ENCODE assay signal across 15 cellular contexts in the genomic region with DNA sequence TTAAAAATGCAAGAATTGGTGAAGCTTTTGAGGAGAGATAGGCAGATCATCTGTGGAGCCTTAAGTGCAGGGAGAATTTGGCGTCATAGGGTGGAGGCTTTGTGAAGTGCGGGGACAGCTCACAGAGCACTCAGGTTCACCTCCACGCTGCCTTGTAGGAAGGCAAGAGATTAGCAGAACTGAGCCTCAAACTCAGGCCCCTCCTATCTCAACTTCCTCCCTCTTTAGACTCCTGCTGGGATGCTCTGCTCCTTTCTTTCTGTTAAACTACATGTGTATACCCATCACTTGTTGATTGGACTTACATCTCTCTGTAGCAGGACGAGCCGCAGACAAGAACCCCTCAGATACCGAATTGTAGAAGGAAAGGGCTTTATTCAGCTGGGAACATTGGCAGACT.
DNase-seq lines count a peak whose midpoint lies in the region; ATAC-seq and TF ChIP-seq lines count a peak whose summit lies in the region.
"Had no signal": no experiment of that assay in that cellular context is flagged by ENCODE, and none has a peak within 500 bp of the region (broad histone marks: within the 10 kb centered on the region; RNA-seq: fewer than 3 reads in every experiment).

No MANE protein-coding gene starts in this region.

- ATAC-seq in naive B cell (ENCODE audit: low read depth in 2 of 2) (peak; percentile 15 to 24), GM21786 (IDR thresholded peaks at IDR 0.05; ENCODE audit: unreplicated experiment) (no peak), HG02798 (IDR thresholded peaks at IDR 0.05; ENCODE audit: poor library complexity, unreplicated experiment) (no peak)
- ATAC-seq: heart left ventricle had no signal

- peak overlapping the region; percentile 5 to 86 (median 76) for H3K4me3 Mint-ChIP-seq in naive B cell

- peak overlapping the region; percentile 92 for H3K27ac ChIP-seq in Karpas-422 (ENCODE audit: low read length)
- H3K27ac ChIP-seq: heart left ventricle, WERI-Rb-1 had no signal

- peaks cover 51 to 58% (median 55%) of the 10 kb centered on the region in 3 donors for H3K4me1 Mint-ChIP-seq in naive B cell

- H4K20me1 ChIP-seq in Karpas-422 (ENCODE audit: insufficient read depth, low read depth, low read length) = no peaks in the 10 kb centered on the region

- DNase-seq in GM12865 (ENCODE audit: low read depth) = peak; percentile 41
- DNase-seq in Karpas-422 = peak; percentile 42
- peak; percentile 78 for DNase-seq in SIG-M5 treated with dmso at 0.1 percent for 504 hours (lab: John Stamatoyannopoulos, UW; ENCODE audit: unreplicated experiment)
- DNase-seq in naive B cell = no peak
- no peak for DNase-seq in HK-2 (ENCODE audit: unreplicated experiment)
- DNase-seq in 8988T = no peak
- DNase-seq: amniotic stem cell; central memory CD4-positive, alpha-beta T cell; heart left ventricle; NCI-H1436 treated with DMSO at 0.1 percent for 48 hours; NCI-H446; SK-N-SH; WERI-Rb-1 had no signal

- H3K36me3 Mint-ChIP-seq in naive B cell = no peaks in the 10 kb centered on the region

- H2AFZ ChIP-seq in Karpas-422 (ENCODE audit: low read length) = peak overlapping the region; percentile 62

- no peaks in the 10 kb centered on the region for H3K27me3 ChIP-seq in Karpas-422 (ENCODE audit: low read length)
- H3K27me3 ChIP-seq: heart left ventricle had no signal

- H3K4me1 ChIP-seq in Karpas-422 (ENCODE audit: low read length) = peaks cover 56% of the 10 kb centered on the region

- no peaks in the 10 kb centered on the region for H3K9me2 ChIP-seq in Karpas-422 (replicated peaks; ENCODE audit: insufficient read depth, low read length)
- H3K9me2 ChIP-seq: SK-N-SH had no signal

- H3K27me3 Mint-ChIP-seq in naive B cell = no peaks in the 10 kb centered on the region

- H3K4me2 ChIP-seq in Karpas-422 (ENCODE audit: low read depth, low read length, poor library complexity, severe bottlenecking) = peak overlapping the region; percentile 42
- H3K4me2 ChIP-seq: SK-N-SH had no signal

- no peaks in the 10 kb centered on the region for H3K36me3 ChIP-seq in Karpas-422 (ENCODE audit: insufficient read depth, low read length)
- H3K36me3 ChIP-seq: heart left ventricle, WERI-Rb-1 had no signal

- peak overlapping the region in 5 of 6 donors; percentile 95 to 98 (median 97) for H3K27ac Mint-ChIP-seq in naive B cell

- TF ChIP-seq CTCF in GM12865 (IDR thresholded peaks at IDR 0.05; ENCODE audit: insufficient read depth, low read depth, low read length, missing control alignments) = no peak

- no peaks in the 10 kb centered on the region for H3K9me3 Mint-ChIP-seq in naive B cell

- H3K4me3 ChIP-seq in GM12865 (ENCODE audit: low read depth, low read length) (no peak overlapping the region), Karpas-422 (ENCODE audit: low read length) (no peak overlapping the region)
- H3K4me3 ChIP-seq: heart left ventricle had no signal

- no peaks in the 10 kb centered on the region for H3K9me3 ChIP-seq in Karpas-422 (ENCODE audit: low read length)
- H3K9me3 ChIP-seq: heart left ventricle, SK-N-SH had no signal

- H3K79me2 ChIP-seq in Karpas-422 (ENCODE audit: low read length) = no peaks in the 10 kb centered on the region

- H3K9ac ChIP-seq in Karpas-422 (ENCODE audit: low read length) = peak overlapping the region; percentile 47
- H3K9ac ChIP-seq: SK-N-SH had no signal

Comparison
In these comparisons a context has a peak if more than half of its experiments do, and no peak if none do; other contexts are left out.
1. DNase-seq: peak in GM12865 (single experiment), Karpas-422 (single experiment) and SIG-M5 treated with dmso at 0.1 percent for 504 hours (single experiment); none in naive B cell (single experiment), HK-2 (single experiment) and 8988T (single experiment).
2. ATAC-seq: peak in naive B cell (2 of 2); none in GM21786 (single experiment) and HG02798 (single experiment).